Comparison of ENCODE assay signal across 13 cellular contexts in the genomic region with DNA sequence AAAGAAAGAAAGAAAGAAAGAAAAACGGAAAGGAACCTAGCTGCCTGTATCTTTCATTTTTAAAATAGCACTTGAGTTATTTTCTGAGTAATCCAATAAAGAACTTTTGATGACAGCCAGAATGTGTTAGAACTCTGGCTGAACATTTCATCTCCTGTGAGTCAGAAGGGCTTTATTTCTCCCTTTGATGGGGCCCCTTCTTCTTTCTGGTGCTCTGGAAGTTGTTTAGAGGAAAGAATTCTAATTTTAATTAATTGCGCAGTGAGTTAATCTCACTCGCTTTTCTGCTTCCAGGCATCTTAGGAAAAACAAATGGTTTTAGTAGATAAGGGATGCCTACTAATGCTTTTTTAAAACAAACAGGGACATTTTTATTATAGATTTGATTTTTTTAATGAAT. TPM values are rescaled to one million over a fixed set of nuclear protein-coding genes. Genes with fewer than 3 reads are reported as not detected.
DNase-seq lines count a peak whose midpoint lies in the region; ATAC-seq and TF ChIP-seq lines count a peak whose summit lies in the region.
"Had no signal": no experiment of that assay in that cellular context is flagged by ENCODE, and none has a peak within 500 bp of the region (broad histone marks: within the 10 kb centered on the region; RNA-seq: fewer than 3 reads in every experiment).

No MANE protein-coding gene starts in this region.

- H2AFZ ChIP-seq in OCI-LY7 (ENCODE audit: low read length) = no peak overlapping the region

- no peaks in the 10 kb centered on the region for H3K4me1 ChIP-seq in OCI-LY7 (ENCODE audit: insufficient read depth, low read length, poor library complexity, severe bottlenecking)

- H3K36me3 ChIP-seq in OCI-LY7 (ENCODE audit: insufficient read depth, low read length) = no peaks in the 10 kb centered on the region
- H3K36me3 ChIP-seq: sigmoid colon had no signal

- no peaks in the 10 kb centered on the region for H3K9me3 ChIP-seq in OCI-LY7 (ENCODE audit: low read length)
- H3K9me3 ChIP-seq: sigmoid colon, suprapubic skin had no signal

- CTCF ChIA-PET in OCI-LY7 (lab: Charles Lee; ENCODE audit: unreplicated experiment) = no interaction called here

- peak; percentile 38 for DNase-seq in ELR (ENCODE audit: low read depth)
- DNase-seq in fibroblast of the aortic adventitia (ENCODE audit: low read depth) = peak; percentile 67
- peak; percentile 7 for DNase-seq in pulmonary artery endothelial cell (ENCODE audit: low read depth, low spot score)
- no peak for DNase-seq in activated T-cell treated with anti-CD3 and anti-CD28 coated beads, Interleukin-2, amount 50 U/mL, for 48 hours
- DNase-seq in OCI-LY7 (ENCODE audit: low spot score) = no peak
- no peak for DNase-seq in stimulated activated CD4-positive, alpha-beta T cell treated with anti-CD3 and anti-CD28 coated beads, Interleukin-4, amount 100 ng/mL, for 4 hours
- DNase-seq: activated CD4-positive, CD25-positive, alpha-beta regulatory T cell; activated T-cell treated with anti-CD3 and anti-CD28 coated beads, Interleukin-2, amount 50 U/mL, for 24 hours; CD4-positive, alpha-beta memory T cell; sigmoid colon had no signal

- H3K4me3 ChIP-seq in fibroblast of the aortic adventitia (ENCODE audit: low read depth, low read length) = no peak overlapping the region
- no peak overlapping the region for H3K4me3 ChIP-seq in OCI-LY7 (ENCODE audit: low read depth, low read length, poor library complexity, severe bottlenecking)
- H3K4me3 ChIP-seq: sigmoid colon, suprapubic skin had no signal

- TF ChIP-seq CTCF in fibroblast of the aortic adventitia (IDR thresholded peaks at IDR 0.05; ENCODE audit: insufficient read depth, low read length) (no peak), OCI-LY7 (conservative IDR thresholded peaks at IDR 0.05; ENCODE audit: low read length) (no peak)

- H3K9me2 ChIP-seq in OCI-LY7 (ENCODE audit: insufficient read depth, low read length) = no peaks in the 10 kb centered on the region

- POLR2A ChIA-PET in OCI-LY7 (lab: Charles Lee) = interaction anchor here (0.6 kb wide), 1 partner anchor 606 kb away, joined by 3 read pairs; no protein-coding TSS in a partner anchor

- intact Hi-C loops in OCI-LY7 (cut with micrococcal nuclease; ENCODE audit: unreplicated experiment) = no loop called here

- peak; percentile 84 for ATAC-seq in SK-N-SH treated with all-trans-retinoic acid at 6 μM for 48 hours
- no peak for ATAC-seq in GM18861 (IDR thresholded peaks at IDR 0.05; ENCODE audit: unreplicated experiment)

- no peaks in the 10 kb centered on the region for H3K79me2 ChIP-seq in OCI-LY7 (ENCODE audit: insufficient read depth, low read depth, low read length)

- H4K20me1 ChIP-seq in OCI-LY7 (ENCODE audit: insufficient read depth, low read length) = no peaks in the 10 kb centered on the region

- no TSS peak for BruUV-seq in OCI-LY7 (replicated peaks; lab: Mats Ljungman, UMichigan)

- no peak overlapping the region for H3K27ac ChIP-seq in OCI-LY7 (ENCODE audit: low read depth, low read length, poor library complexity, severe bottlenecking)
- H3K27ac ChIP-seq: suprapubic skin had no signal

- H3K4me2 ChIP-seq in OCI-LY7 (ENCODE audit: low read length) = no peak overlapping the region

TF ChIP-seq in SK-N-SH treated with all-trans-retinoic acid at 6 μM for 48 hours, 23 proteins besides CTCF, POLR2A, EP300 and RAD21 (continues in another document):
- TF ChIP-seq CSRNP3 (CRISPR knock-in tag; IDR thresholded peaks at IDR 0.05) = no peak
- TF ChIP-seq RARB (CRISPR knock-in tag; IDR thresholded peaks at IDR 0.05) = no peak
- TF ChIP-seq, protein P1, sequence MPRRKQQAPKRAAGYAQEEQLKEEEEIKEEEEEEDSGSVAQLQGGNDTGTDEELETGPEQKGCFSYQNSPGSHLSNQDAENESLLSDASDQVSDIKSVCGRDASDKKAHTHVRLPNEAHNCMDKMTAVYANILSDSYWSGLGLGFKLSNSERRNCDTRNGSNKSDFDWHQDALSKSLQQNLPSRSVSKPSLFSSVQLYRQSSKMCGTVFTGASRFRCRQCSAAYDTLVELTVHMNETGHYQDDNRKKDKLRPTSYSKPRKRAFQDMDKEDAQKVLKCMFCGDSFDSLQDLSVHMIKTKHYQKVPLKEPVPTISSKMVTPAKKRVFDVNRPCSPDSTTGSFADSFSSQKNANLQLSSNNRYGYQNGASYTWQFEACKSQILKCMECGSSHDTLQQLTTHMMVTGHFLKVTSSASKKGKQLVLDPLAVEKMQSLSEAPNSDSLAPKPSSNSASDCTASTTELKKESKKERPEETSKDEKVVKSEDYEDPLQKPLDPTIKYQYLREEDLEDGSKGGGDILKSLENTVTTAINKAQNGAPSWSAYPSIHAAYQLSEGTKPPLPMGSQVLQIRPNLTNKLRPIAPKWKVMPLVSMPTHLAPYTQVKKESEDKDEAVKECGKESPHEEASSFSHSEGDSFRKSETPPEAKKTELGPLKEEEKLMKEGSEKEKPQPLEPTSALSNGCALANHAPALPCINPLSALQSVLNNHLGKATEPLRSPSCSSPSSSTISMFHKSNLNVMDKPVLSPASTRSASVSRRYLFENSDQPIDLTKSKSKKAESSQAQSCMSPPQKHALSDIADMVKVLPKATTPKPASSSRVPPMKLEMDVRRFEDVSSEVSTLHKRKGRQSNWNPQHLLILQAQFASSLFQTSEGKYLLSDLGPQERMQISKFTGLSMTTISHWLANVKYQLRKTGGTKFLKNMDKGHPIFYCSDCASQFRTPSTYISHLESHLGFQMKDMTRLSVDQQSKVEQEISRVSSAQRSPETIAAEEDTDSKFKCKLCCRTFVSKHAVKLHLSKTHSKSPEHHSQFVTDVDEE (CRISPR knock-in tag; IDR thresholded peaks at IDR 0.05) = 0 out of 2 replicates have a peak, but pooled peaks have one; percentile 40
- no peak for TF ChIP-seq ZNF565 (CRISPR knock-in tag; conservative IDR thresholded peaks at IDR 0.05; ENCODE audit: low read depth)
- peak; percentile 68; the same call in 1 of the 2 replicates for TF ChIP-seq PATZ1 (CRISPR knock-in tag; IDR thresholded peaks at IDR 0.05; ENCODE audit: borderline replicate concordance)
- no peak for TF ChIP-seq OSR1 (CRISPR knock-in tag; IDR thresholded peaks at IDR 0.05)
- TF ChIP-seq CREB5 (CRISPR knock-in tag; IDR thresholded peaks at IDR 0.05; ENCODE audit: low read depth) = 0 out of 2 replicates have a peak, but pooled peaks have one; percentile 47
- no peak for TF ChIP-seq ZNF8 (CRISPR knock-in tag; IDR thresholded peaks at IDR 0.05)
- no peak for TF ChIP-seq ESRRG (CRISPR knock-in tag; IDR thresholded peaks at IDR 0.05)
- no peak for TF ChIP-seq BACH2 (CRISPR knock-in tag; IDR thresholded peaks at IDR 0.05; ENCODE audit: borderline replicate concordance)
- peak; percentile 96 for TF ChIP-seq TCF4 (CRISPR knock-in tag; IDR thresholded peaks at IDR 0.05; ENCODE audit: borderline replicate concordance)
- TF ChIP-seq ISL1 (CRISPR knock-in tag; IDR thresholded peaks at IDR 0.05) = peak; percentile 93
- no peak for TF ChIP-seq ZFP3 (CRISPR knock-in tag; IDR thresholded peaks at IDR 0.05)

RNA-seq across cellular contexts. Expression of gene COMMD9, which starts 57.9 kb away (rescaled TPM):
- 31.3 and 39.9 TPM in 2 replicates for total RNA-seq in fibroblast of the aortic adventitia (ENCODE audit: low replicate concordance)
- total RNA-seq in pulmonary artery endothelial cell = 22.3 and 42.4 TPM in 2 replicates
- total RNA-seq in OCI-LY7 (2014; rRNA removed; shearing (Covaris generic)) = 26.5 and 37.6 TPM in 2 replicates
- total RNA-seq in OCI-LY7 (2022) = 46.8 and 48.3 TPM in 2 replicates

Comparison
In these comparisons a context has a peak if more than half of its experiments do, and no peak if none do; other contexts are left out.
1. DNase-seq: peak in ELR (single experiment), fibroblast of the aortic adventitia (single experiment) and pulmonary artery endothelial cell (single experiment); none in activated T-cell treated with anti-CD3 and anti-CD28 coated beads, Interleukin-2, amount 50 U/mL, for 48 hours (0 of 2), OCI-LY7 (single experiment) and stimulated activated CD4-positive, alpha-beta T cell treated with anti-CD3 and anti-CD28 coated beads, Interleukin-4, amount 100 ng/mL, for 4 hours (0 of 2).